In the genomic region with DNA sequence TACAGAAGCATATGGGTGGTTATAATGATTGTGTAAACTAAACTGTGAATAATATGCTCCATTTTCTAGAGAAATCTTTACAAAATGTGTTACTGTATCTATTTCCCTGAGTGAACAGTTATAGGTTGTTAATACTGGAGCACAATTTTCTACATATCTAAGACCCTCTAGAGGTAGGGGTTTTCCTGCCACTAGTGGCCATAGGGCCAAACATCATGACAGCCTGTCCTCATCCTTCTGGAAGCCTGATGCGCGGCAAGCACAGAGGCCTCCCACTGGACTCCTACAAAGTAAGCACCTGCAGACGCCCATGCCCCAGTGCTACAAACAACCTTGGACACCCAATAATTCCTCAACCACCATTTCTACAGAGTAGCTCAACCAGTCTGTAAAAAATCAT, we compare ENCODE assay signal across 15 cellular contexts. TPM values are rescaled to one million over a fixed set of nuclear protein-coding genes. Genes with fewer than 3 reads are reported as not detected.
DNase-seq lines count a peak whose midpoint lies in the region; ATAC-seq and TF ChIP-seq lines count a peak whose summit lies in the region.
"Had no signal": no experiment of that assay in that cellular context is flagged by ENCODE, and none has a peak within 500 bp of the region (broad histone marks: within the 10 kb centered on the region; RNA-seq: fewer than 3 reads in every experiment).

No MANE protein-coding gene starts in this region.

- no peak overlapping the region for H3K27ac Mint-ChIP-seq in neural progenitor cell

- H3K36me3 Mint-ChIP-seq in neural progenitor cell: peaks cover 8% of the 10 kb centered on the region

- peaks cover 11% of the 10 kb centered on the region for H3F3A ChIP-seq in neural progenitor cell (ENCODE audit: low read depth)

- H3K9ac ChIP-seq in neural progenitor cell: no peak overlapping the region
- H3K9ac ChIP-seq: BLaER1 treated with 17β-estradiol and CSF1 and Interleukin-3, amounts not matched to agents 10 nM and 100 nM had no signal

- no peak overlapping the region for H3K27ac ChIP-seq in neural progenitor cell
- H3K27ac ChIP-seq: 22Rv1; BLaER1 treated with 17β-estradiol and CSF1 and Interleukin-3, amounts not matched to agents 10 nM and 100 nM had no signal

- peak overlapping the region; percentile 11 for H2AFZ ChIP-seq in neural progenitor cell (replicated peaks)

- H4K20me1 ChIP-seq in neural progenitor cell (ENCODE audit: low read depth): peaks cover 19% of the 10 kb centered on the region

- ATAC-seq in HG02798 (IDR thresholded peaks at IDR 0.05; ENCODE audit: poor library complexity, unreplicated experiment) (no peak), GM21576 (IDR thresholded peaks at IDR 0.05; ENCODE audit: unreplicated experiment) (no peak), GM19035 (IDR thresholded peaks at IDR 0.05; ENCODE audit: unreplicated experiment) (no peak)
- ATAC-seq: K562 had no signal

- H3K4me3 Mint-ChIP-seq in neural progenitor cell: no peak overlapping the region

- no peaks in the 10 kb centered on the region for H3K9me3 ChIP-seq in neural progenitor cell (ENCODE audit: low read depth)

- H3K36me3 ChIP-seq in neural progenitor cell: no peaks in the 10 kb centered on the region

- DNase-seq in DMS 273 (lab: John Stamatoyannopoulos, UW; ENCODE audit: unreplicated experiment) (peak; percentile 12), DMS 273 treated with DMSO at 0.1 percent for 48 hours (lab: John Stamatoyannopoulos, UW) (no peak), astrocyte of the hippocampus (ENCODE audit: low read depth, low spot score) (peak; percentile 20), neural progenitor cell (ENCODE audit: low spot score) (no peak)
- DNase-seq in activated T-cell treated with anti-CD3 and anti-CD28 coated beads, Interleukin-2, amount 50 U/mL, for 48 hours: no peak
- DNase-seq: NCI-H1048, NCI-H2081, NCI-H510A, NCI-H82 had no signal

- peaks cover 27% of the 10 kb centered on the region for H3K79me2 ChIP-seq in neural progenitor cell (ENCODE audit: low read depth)

- H3K9me3 Mint-ChIP-seq in neural progenitor cell: peaks cover 3% of the 10 kb centered on the region

- H3K4me3 ChIP-seq in neural progenitor cell: no peak overlapping the region
- H3K4me3 ChIP-seq: BLaER1 treated with 17β-estradiol and CSF1 and Interleukin-3, amounts not matched to agents 10 nM and 100 nM; K562 had no signal

- H3K4me2 ChIP-seq in neural progenitor cell: no peak overlapping the region
- H3K4me2 ChIP-seq: BLaER1 treated with 17β-estradiol and CSF1 and Interleukin-3, amounts not matched to agents 10 nM and 100 nM had no signal

- H3K27me3 Mint-ChIP-seq in neural progenitor cell (ENCODE audit: insufficient read depth, low read depth): peaks cover 6% of the 10 kb centered on the region

- TF ChIP-seq CTCF in neural progenitor cell (IDR thresholded peaks at IDR 0.05): no peak

- H3K27me3 ChIP-seq in neural progenitor cell: peaks cover 9% of the 10 kb centered on the region
- H3K27me3 ChIP-seq: BLaER1 treated with 17β-estradiol and CSF1 and Interleukin-3, amounts not matched to agents 10 nM and 100 nM had no signal

- peaks cover 46% of the 10 kb centered on the region for H3K4me1 Mint-ChIP-seq in neural progenitor cell

- peaks cover 18% of the 10 kb centered on the region for H3K4me1 ChIP-seq in neural progenitor cell

RNA-seq across cellular contexts. Expression of gene SNX18, which starts 1.9 kb away (rescaled TPM):
- 17.9 and 20.0 TPM in 2 replicates for total RNA-seq in neural progenitor cell (ENCODE audit: low replicate concordance)

Comparison
In these comparisons a context has a peak if more than half of its experiments do, and no peak if none do; other contexts are left out.
1. DNase-seq: peak in DMS 273 (single experiment) and astrocyte of the hippocampus (single experiment); none in DMS 273 treated with DMSO at 0.1 percent for 48 hours (single experiment), neural progenitor cell (single experiment) and activated T-cell treated with anti-CD3 and anti-CD28 coated beads, Interleukin-2, amount 50 U/mL, for 48 hours (0 of 2).